Comparison of ENCODE assay signal across 9 cellular contexts in the genomic region with DNA sequence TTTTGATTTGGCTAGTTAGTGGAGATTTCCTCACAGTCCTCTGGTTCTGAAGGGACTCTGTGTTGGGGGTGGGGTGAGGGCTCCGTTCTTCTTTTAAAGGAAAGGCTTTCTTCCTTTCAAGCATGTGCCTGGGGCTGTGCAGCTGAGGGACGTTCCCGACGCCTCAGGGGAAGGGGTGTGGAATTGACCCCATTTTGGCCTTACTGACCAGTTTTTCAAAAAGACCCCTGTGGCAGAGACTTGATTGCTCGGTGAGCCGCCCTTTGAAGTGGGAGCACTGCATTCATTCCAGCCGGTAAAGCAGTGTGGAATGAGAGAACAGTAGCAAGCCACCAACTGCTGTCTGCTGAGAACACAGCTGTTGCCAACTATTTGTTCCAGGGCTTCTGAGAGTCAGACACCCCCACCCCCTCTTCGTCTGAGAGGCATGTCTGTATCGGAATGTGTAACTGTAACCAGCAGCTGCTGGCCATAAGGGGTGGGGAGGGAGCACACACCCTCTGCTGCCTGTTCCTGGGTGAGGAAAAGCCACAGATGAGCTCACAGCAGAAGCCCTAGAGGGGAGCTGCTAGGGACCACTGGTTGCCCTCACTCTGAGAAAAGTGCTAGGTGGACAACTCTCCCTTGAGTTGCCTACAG. TPM values are rescaled to one million over a fixed set of nuclear protein-coding genes. Genes with fewer than 3 reads are reported as not detected.
DNase-seq lines count a peak whose midpoint lies in the region; ATAC-seq, FAIRE-seq and TF ChIP-seq lines count a peak whose summit lies in the region.
"Had no signal": no experiment of that assay in that cellular context is flagged by ENCODE, and none has a peak within 500 bp of the region (broad histone marks: within the 10 kb centered on the region; RNA-seq: fewer than 3 reads in every experiment).

No MANE protein-coding gene starts in this region.

- POLR2A ChIA-PET in K562 (lab: Yijun Ruan, JAX): interaction anchor here (0.9 to 1.6 kb wide), 3 partner anchors 12 to 122 kb away, joined by 3 to 7 read pairs (median 4); no protein-coding TSS in a partner anchor

- CTCF ChIA-PET in K562 (lab: Yijun Ruan, JAX; ENCODE audit: low intra/inter-chr PET ratio): no interaction called here

- no peaks in the 10 kb centered on the region for H3K9me1 ChIP-seq in K562 (ENCODE audit: control insufficient read depth, insufficient read depth, low read length)

- peak overlapping the region; percentile 56 for H3K4me2 ChIP-seq in K562 (ENCODE audit: insufficient read depth, low read length)

- TF ChIP-seq RAD21 in K562 (CRISPR knock-in tag; conservative IDR thresholded peaks at IDR 0.05 in 1 of 2, IDR thresholded peaks at IDR 0.05 in 1 of 2): peak in 1 of 2 experiments; percentile 20; a peak in 1 of 4 replicates

- no peak for TF ChIP-seq EP300 in K562 (IDR thresholded peaks at IDR 0.05; ENCODE audit: low read length)

- intact Hi-C loops in K562 (cut with micrococcal nuclease) (loop anchor here (5.0 kb wide), 1 partner anchor 35 kb away; the partner anchor contains the start of gene WBP1L), sciatic nerve (cut with DNase I) (no loop called here)

- H4K20me1 ChIP-seq in K562 (replicated peaks; ENCODE audit: control insufficient read depth, insufficient read depth, low read length): no peaks in the 10 kb centered on the region

- peaks cover 34% of the 10 kb centered on the region; the same call in 2 of the 3 replicates for H3K79me2 ChIP-seq in K562 (ENCODE audit: control insufficient read depth, insufficient read depth, low read length)

- peak overlapping the region; percentile 41 to 79; a peak in 3 of 4 replicates for H3K9ac ChIP-seq in K562 (ENCODE audit: insufficient read depth in 1 of 2, low read depth in 2 of 2, low read length in 2 of 2)
- H3K9ac ChIP-seq in iPS-18a (ENCODE audit: low read length): peak overlapping the region; percentile 37

- WGBS in K562 (ENCODE audit: insufficient coverage, low coverage, missing lambda C conversion rate): 23% methylated on average over 7 of the region's 9 CpGs

- peak; percentile 9 for DNase-seq in stimulated activated CD4-positive, alpha-beta T cell treated with anti-CD3 and anti-CD28 coated beads, Interleukin-4, amount 100 ng/mL, for 24 hours
- DNase-seq in stimulated activated CD4-positive, alpha-beta T cell treated with anti-CD3 and anti-CD28 coated beads, Interleukin-4, amount 100 ng/mL, for 4 hours: no peak
- DNase-seq in K562 (ENCODE audit: extremely low read depth in 1 of 4, low spot score in 3 of 4): peak; percentile 67 to 73 (median 70)
- peak; percentile 76 for DNase-seq in sciatic nerve (ENCODE audit: low spot score)
- DNase-seq in NCI-H146 treated with DMSO at 0.1 percent for 48 hours (lab: John Stamatoyannopoulos, UW; ENCODE audit: unreplicated experiment): no peak
- DNase-seq in NCI-H1105 treated with DMSO at 0.1 percent for 48 hours (lab: John Stamatoyannopoulos, UW): no peak
- DNase-seq in GM19239 (ENCODE audit: insufficient read length, low spot score): no peak
- DNase-seq: activated naive CD8-positive, alpha-beta T cell treated with anti-CD3 and anti-CD28 coated beads, Interleukin-2, amount 10 ng/mL, durations not matched to agents 7 days and 5 days had no signal

- no peak for TF ChIP-seq CTCF in K562 (IDR thresholded peaks at IDR 0.05 in 2 of 3, conservative IDR thresholded peaks at IDR 0.05 in 1 of 3; ENCODE audit: insufficient read depth in 2 of 3, low read depth in 1 of 3, low read length in 3 of 3)

- peak; percentile 78 for FAIRE-seq in K562 (lab: Jason Lieb, UNC)
- no peak for FAIRE-seq in GM19239 (lab: Jason Lieb, UNC)

- BruUV-seq in K562 (replicated peaks; lab: Mats Ljungman, UMichigan): no TSS peak

- TF ChIP-seq POLR2A in K562 (conservative IDR thresholded peaks at IDR 0.05): no peak

- peak; percentile 81 for ATAC-seq in K562
- ATAC-seq in sciatic nerve: peak; percentile 72

- no peak overlapping the region for H2AFZ ChIP-seq in K562 (ENCODE audit: low read depth, low read length)

- no peak overlapping the region for H3K4me3 ChIP-seq in K562
- peak overlapping the region; percentile 11 for H3K4me3 ChIP-seq in iPS-18a (ENCODE audit: low read length)

- H3K36me3 ChIP-seq in K562 (ENCODE audit: control insufficient read depth, insufficient read depth, low read length): peaks cover 4% of the 10 kb centered on the region; the same call in 1 of the 3 replicates
- no peaks in the 10 kb centered on the region for H3K36me3 ChIP-seq in iPS-18a (ENCODE audit: control insufficient read depth, low read depth, low read length)

- no peaks in the 10 kb centered on the region for H3K9me3 ChIP-seq in K562 (replicated peaks; ENCODE audit: control insufficient read depth, insufficient read depth, low read depth, low read length)
- no peaks in the 10 kb centered on the region for H3K9me3 ChIP-seq in iPS-18a (ENCODE audit: control insufficient read depth, low read depth, low read length)

- in situ Hi-C loops in K562 (cut with MboI): no loop called here

- H3K27me3 ChIP-seq in K562 (ENCODE audit: control insufficient read depth in 2 of 2, insufficient read depth in 2 of 2, low read length in 2 of 2) (no peaks in the 10 kb centered on the region), iPS-18a (ENCODE audit: control insufficient read depth, insufficient read depth, low read length) (no peaks in the 10 kb centered on the region)

- peak overlapping the region; percentile 50; the same call in 2 of the 3 replicates for H3K27ac ChIP-seq in K562 (ENCODE audit: extremely low read depth, low read depth, low read length)
- no peak overlapping the region for H3K27ac ChIP-seq in iPS-18a (ENCODE audit: low read length)

- H3K4me1 ChIP-seq in K562 (replicated peaks in 1 of 2; ENCODE audit: control insufficient read depth in 2 of 2, insufficient read depth in 2 of 2, low read length in 2 of 2) (peaks cover 40 to 57% of the 10 kb centered on the region in 2 experiments), iPS-18a (ENCODE audit: control insufficient read depth, low read depth, low read length) (peaks cover 33% of the 10 kb centered on the region)

TF ChIP-seq in K562, 482 proteins besides CTCF, POLR2A, EP300 and RAD21 (continues in another document):
- TF ChIP-seq ELF4 (CRISPR knock-in tag; IDR thresholded peaks at IDR 0.05) (no peak), ZNF3 (CRISPR knock-in tag; IDR thresholded peaks at IDR 0.05) (no peak), TEAD4 (IDR thresholded peaks at IDR 0.05; ENCODE audit: low read length) (peak; percentile 38; the same call in 1 of the 2 replicates), TEAD4 (CRISPR knock-in tag; IDR thresholded peaks at IDR 0.05; ENCODE audit: borderline replicate concordance) (no peak), THRAP3 (IDR thresholded peaks at IDR 0.05; ENCODE audit: borderline replicate concordance) (no peak), ZNF668 (CRISPR knock-in tag; IDR thresholded peaks at IDR 0.05) (no peak), SMARCA4 (IDR thresholded peaks at IDR 0.05) (no peak), ZNF436 (CRISPR knock-in tag; IDR thresholded peaks at IDR 0.05) (no peak)
- TF ChIP-seq, protein P1, sequence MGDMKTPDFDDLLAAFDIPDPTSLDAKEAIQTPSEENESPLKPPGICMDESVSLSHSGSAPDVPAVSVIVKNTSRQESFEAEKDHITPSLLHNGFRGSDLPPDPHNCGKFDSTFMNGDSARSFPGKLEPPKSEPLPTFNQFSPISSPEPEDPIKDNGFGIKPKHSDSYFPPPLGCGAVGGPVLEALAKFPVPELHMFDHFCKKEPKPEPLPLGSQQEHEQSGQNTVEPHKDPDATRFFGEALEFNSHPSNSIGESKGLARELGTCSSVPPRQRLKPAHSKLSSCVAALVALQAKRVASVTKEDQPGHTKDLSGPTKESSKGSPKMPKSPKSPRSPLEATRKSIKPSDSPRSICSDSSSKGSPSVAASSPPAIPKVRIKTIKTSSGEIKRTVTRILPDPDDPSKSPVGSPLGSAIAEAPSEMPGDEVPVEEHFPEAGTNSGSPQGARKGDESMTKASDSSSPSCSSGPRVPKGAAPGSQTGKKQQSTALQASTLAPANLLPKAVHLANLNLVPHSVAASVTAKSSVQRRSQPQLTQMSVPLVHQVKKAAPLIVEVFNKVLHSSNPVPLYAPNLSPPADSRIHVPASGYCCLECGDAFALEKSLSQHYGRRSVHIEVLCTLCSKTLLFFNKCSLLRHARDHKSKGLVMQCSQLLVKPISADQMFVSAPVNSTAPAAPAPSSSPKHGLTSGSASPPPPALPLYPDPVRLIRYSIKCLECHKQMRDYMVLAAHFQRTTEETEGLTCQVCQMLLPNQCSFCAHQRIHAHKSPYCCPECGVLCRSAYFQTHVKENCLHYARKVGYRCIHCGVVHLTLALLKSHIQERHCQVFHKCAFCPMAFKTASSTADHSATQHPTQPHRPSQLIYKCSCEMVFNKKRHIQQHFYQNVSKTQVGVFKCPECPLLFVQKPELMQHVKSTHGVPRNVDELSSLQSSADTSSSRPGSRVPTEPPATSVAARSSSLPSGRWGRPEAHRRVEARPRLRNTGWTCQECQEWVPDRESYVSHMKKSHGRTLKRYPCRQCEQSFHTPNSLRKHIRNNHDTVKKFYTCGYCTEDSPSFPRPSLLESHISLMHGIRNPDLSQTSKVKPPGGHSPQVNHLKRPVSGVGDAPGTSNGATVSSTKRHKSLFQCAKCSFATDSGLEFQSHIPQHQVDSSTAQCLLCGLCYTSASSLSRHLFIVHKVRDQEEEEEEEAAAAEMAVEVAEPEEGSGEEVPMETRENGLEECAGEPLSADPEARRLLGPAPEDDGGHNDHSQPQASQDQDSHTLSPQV (IDR thresholded peaks at IDR 0.05): 0 out of 2 replicates have a peak, but pooled peaks have one; percentile 24

RNA-seq across cellular contexts. Expression of gene WBP1L, which starts 33.1 kb away (rescaled TPM):
- 11.5 and 23.1 TPM in 2 replicates for total RNA-seq in K562 (2011; cell fraction: chromatin; rRNA removed; ENCODE audit: low replicate concordance)
- 19.7 and 23.5 TPM in 2 replicates for total RNA-seq in K562 (2011; cell fraction: nucleolus; rRNA removed)
- 22.4 and 23.0 TPM in 2 replicates for total RNA-seq in K562 (2011; cell fraction: nucleoplasm; rRNA removed)
- total RNA-seq in K562 (2014; rRNA removed) (11.4 and 15.0 TPM in 2 replicates), K562 (2014; rRNA removed; fragmentation: Illumina TruSeq; extraction: Trizol) (6.6 and 6.7 TPM in 2 replicates), K562 (2015; rRNA removed; fragmentation: Illumina TruSeq; extraction: Trizol) (8.7 and 9.1 TPM in 2 replicates), K562 (2021) (11.8 and 14.4 TPM in 2 replicates), sciatic nerve (66.2 TPM)
- polyA plus RNA-seq in K562 (2011; rRNA removed) (11.6 and 12.1 TPM in 2 replicates), K562 (2014; fragmentation: Illumina TruSeq; extraction: Trizol) (11.5 and 12.3 TPM in 2 replicates), K562 (2014; fragmentation: Nextera tagmentation; extraction: Ambion mirVana) (1 to 10 TPM; 3.2 to 5.3 TPM), K562 (2014; rRNA removed) (10.7 and 11.3 TPM in 2 replicates)
- 19.1 and 32.0 TPM in 2 replicates for polyA plus RNA-seq in K562 (2011; cell fraction: cytosol; rRNA removed)
- 8.0 and 8.9 TPM in 2 replicates for polyA plus RNA-seq in K562 (2011; cell fraction: nucleus; rRNA removed)
- polyA plus RNA-seq in K562 (2012): 12.0 and 12.3 TPM in 2 replicates
- 17.5 and 24.0 TPM in 2 replicates for polyA minus RNA-seq in K562 (2011; rRNA and poly(A)+ RNA removed)
- polyA minus RNA-seq in K562 (2011; cell fraction: cytosol; rRNA and poly(A)+ RNA removed): 15.7 and 17.7 TPM in 2 replicates
- polyA minus RNA-seq in K562 (2011; cell fraction: nucleus; rRNA and poly(A)+ RNA removed): 3.6 and 4.9 TPM in 2 replicates

Comparison
In these comparisons a context has a peak if more than half of its experiments do, and no peak if none do; other contexts are left out.
1. DNase-seq: peak in stimulated activated CD4-positive, alpha-beta T cell treated with anti-CD3 and anti-CD28 coated beads, Interleukin-4, amount 100 ng/mL, for 24 hours (single experiment), K562 (4 of 4) and sciatic nerve (single experiment); none in stimulated activated CD4-positive, alpha-beta T cell treated with anti-CD3 and anti-CD28 coated beads, Interleukin-4, amount 100 ng/mL, for 4 hours (0 of 2), NCI-H146 treated with DMSO at 0.1 percent for 48 hours (single experiment), NCI-H1105 treated with DMSO at 0.1 percent for 48 hours (single experiment) and GM19239 (single experiment).